ENCODE assay signal across 1 cellular context in genomic region chr1:1240822-1241587, GRCh38.
TF ChIP-seq lines count a peak whose summit lies in the region.

No MANE protein-coding gene starts in this region.

TF ChIP-seq in HEK293, 187 proteins besides CTCF, POLR2A, EP300 and RAD21 (continued from another document):
- no peak for TF ChIP-seq ATF2 (tag by site-specific recombination; IDR thresholded peaks at IDR 0.05; ENCODE audit: low read depth)
- TF ChIP-seq ZNF600 (tag by site-specific recombination; IDR thresholded peaks at IDR 0.05) = peak; percentile 35; the same call in 1 of the 2 replicates
- TF ChIP-seq ZNF335 (tag by site-specific recombination; conservative IDR thresholded peaks at IDR 0.05) = peak; percentile 62; the same call in 1 of the 2 replicates
- TF ChIP-seq ZNF416 (tag by site-specific recombination; IDR thresholded peaks at IDR 0.05) = no peak
- TF ChIP-seq ZNF112 (tag by site-specific recombination; IDR thresholded peaks at IDR 0.05) = no peak
- no peak for TF ChIP-seq ZNF510 (tag by site-specific recombination; IDR thresholded peaks at IDR 0.05; ENCODE audit: insufficient replicate concordance)
- no peak for TF ChIP-seq ZNF10 (tag by site-specific recombination; IDR thresholded peaks at IDR 0.05)
- 0 out of 2 replicates have a peak, but pooled peaks have one; percentile 51 for TF ChIP-seq HIC1 (tag by site-specific recombination; IDR thresholded peaks at IDR 0.05)
- no peak for TF ChIP-seq ZNF202 (tag by site-specific recombination; IDR thresholded peaks at IDR 0.05; ENCODE audit: borderline replicate concordance)
- no peak for TF ChIP-seq ZNF280D (tag by site-specific recombination; IDR thresholded peaks at IDR 0.05)
- no peak for TF ChIP-seq SCRT1 (tag by site-specific recombination; IDR thresholded peaks at IDR 0.05; ENCODE audit: borderline replicate concordance)
- no peak for TF ChIP-seq ZBTB17 (tag by site-specific recombination; IDR thresholded peaks at IDR 0.05)
- no peak for TF ChIP-seq ZNF366 (tag by site-specific recombination; conservative IDR thresholded peaks at IDR 0.05)
- TF ChIP-seq ZNF513 (tag by site-specific recombination; IDR thresholded peaks at IDR 0.05) = no peak
- no peak for TF ChIP-seq ZNF530 (tag by site-specific recombination; IDR thresholded peaks at IDR 0.05; ENCODE audit: low read depth)
- no peak for TF ChIP-seq ZNF561 (tag by site-specific recombination; IDR thresholded peaks at IDR 0.05; ENCODE audit: borderline replicate concordance)
- TF ChIP-seq KLF8 (tag by site-specific recombination; IDR thresholded peaks at IDR 0.05) = peak; percentile 28
- no peak for TF ChIP-seq ZNF423 (tag by site-specific recombination; IDR thresholded peaks at IDR 0.05)
- peak; percentile 74 for TF ChIP-seq GLIS1 (tag by site-specific recombination; IDR thresholded peaks at IDR 0.05)
- TF ChIP-seq ZNF26 (tag by site-specific recombination; IDR thresholded peaks at IDR 0.05) = no peak
- no peak for TF ChIP-seq HOXC10 (CRISPR knock-in tag; IDR thresholded peaks at IDR 0.05)
- no peak for TF ChIP-seq ZNF148 (tag by site-specific recombination; IDR thresholded peaks at IDR 0.05; ENCODE audit: borderline replicate concordance)
- TF ChIP-seq GLIS2 (tag by site-specific recombination; IDR thresholded peaks at IDR 0.05) = peak; percentile 79
- no peak for TF ChIP-seq ZSCAN23 (tag by site-specific recombination; IDR thresholded peaks at IDR 0.05)
- TF ChIP-seq ZNF266 (tag by site-specific recombination; IDR thresholded peaks at IDR 0.05; ENCODE audit: low read depth) = no peak
- TF ChIP-seq ZFP3 (tag by site-specific recombination; IDR thresholded peaks at IDR 0.05; ENCODE audit: low read depth) = no peak
TF ChIP-seq in HEK293: peak in this region for 7.
